1 cellular context compared by ENCODE assay signal in the genomic region with DNA sequence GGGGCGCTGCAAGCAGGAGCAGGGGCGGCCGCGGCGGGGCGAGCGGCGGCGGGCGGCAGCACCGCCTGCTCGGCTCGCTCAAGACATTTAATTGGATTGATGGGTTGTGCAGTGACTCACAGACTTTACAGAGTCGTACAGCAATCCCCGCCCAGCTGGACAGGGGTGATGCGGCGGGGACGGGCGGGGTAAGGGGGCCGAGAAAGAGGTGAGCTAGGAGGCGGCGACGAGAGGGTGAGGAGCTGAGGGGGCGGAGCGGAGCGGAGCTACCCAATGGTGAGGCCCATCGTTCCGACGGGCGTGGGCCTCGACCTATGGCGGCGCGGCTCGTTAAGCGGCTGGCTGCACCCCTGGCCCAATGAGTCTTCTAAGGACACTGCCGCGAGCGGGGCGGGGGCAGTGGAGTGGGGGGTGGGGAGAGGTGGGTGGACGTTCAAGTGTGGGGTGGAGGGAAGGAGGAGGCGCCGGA.
TF ChIP-seq lines count a peak whose summit lies in the region.

No MANE protein-coding gene starts in this region.

TF ChIP-seq in IMR-90, 13 proteins besides CTCF, POLR2A, EP300 and RAD21 (continued from another document):
- no peak for TF ChIP-seq ELK1 (IDR thresholded peaks at IDR 0.05; ENCODE audit: borderline replicate concordance, low read depth, low read length)
TF ChIP-seq in IMR-90: peak in this region for 4.
